In genomic region chr17:44326867-44327444, GRCh38 we compare ENCODE assay signal across 9 cellular contexts. TPM values are rescaled to one million over a fixed set of nuclear protein-coding genes. Genes with fewer than 3 reads are reported as not detected.
DNase-seq lines count a peak whose midpoint lies in the region; ATAC-seq and TF ChIP-seq lines count a peak whose summit lies in the region.
"Had no signal": no experiment of that assay in that cellular context is flagged by ENCODE, and none has a peak within 500 bp of the region (broad histone marks: within the 10 kb centered on the region; RNA-seq: fewer than 3 reads in every experiment).

No MANE protein-coding gene starts in this region.

- DNase-seq in 8988T (peak; percentile 79), NCI-H460 (ENCODE audit: extremely low read depth, low read depth) (peak; percentile 96)
- peak; percentile 78 for DNase-seq in activated CD4-positive, CD25-positive, alpha-beta regulatory T cell treated with anti-CD3 and anti-CD28 coated beads, Interleukin-2, amount 50 U/mL, for 72 hours
- peak; percentile 80 to 93 for DNase-seq in central memory CD8-positive, alpha-beta T cell (ENCODE audit: low spot score in 2 of 2)
- peak; percentile 84 to 86 for DNase-seq in stimulated activated CD4-positive, alpha-beta T cell treated with anti-CD3 and anti-CD28 coated beads, Interleukin-1b, Interleukin-23, amount 100 ng/mL, for 4 hours (ENCODE audit: low read depth in 2 of 2)

- peak; percentile 51 for TF ChIP-seq POLR2A in GM18526 (IDR thresholded peaks at IDR 0.05; ENCODE audit: extremely low read depth, insufficient read length)

- H3K4me3 Mint-ChIP-seq in central memory CD8-positive, alpha-beta T cell, result peak overlapping the region; percentile 87

- H3K27ac ChIP-seq in layer of hippocampus (ENCODE audit: low read depth, low read length), result peak overlapping the region; percentile 46
- H3K27ac ChIP-seq: C4-2B had no signal

- peak; percentile 46 for ATAC-seq in HG03342 (IDR thresholded peaks at IDR 0.05; ENCODE audit: unreplicated experiment)
- ATAC-seq in central memory CD8-positive, alpha-beta T cell (replicated peaks; ENCODE audit: extremely low read depth, poor library complexity, severe bottlenecking), result peak; percentile 81

- no peaks in the 10 kb centered on the region for H3K9me3 Mint-ChIP-seq in central memory CD8-positive, alpha-beta T cell

- H3K27me3 ChIP-seq in layer of hippocampus (ENCODE audit: control insufficient read depth, insufficient read depth, low read length), result no peaks in the 10 kb centered on the region

- no peaks in the 10 kb centered on the region for H3K27me3 Mint-ChIP-seq in central memory CD8-positive, alpha-beta T cell

- peaks cover 14% of the 10 kb centered on the region for H3K36me3 Mint-ChIP-seq in central memory CD8-positive, alpha-beta T cell (ENCODE audit: insufficient read depth)

- peak overlapping the region; percentile 89 for H3K27ac Mint-ChIP-seq in central memory CD8-positive, alpha-beta T cell (ENCODE audit: low read depth)

- H3K4me1 Mint-ChIP-seq in central memory CD8-positive, alpha-beta T cell, result peaks cover 22% of the 10 kb centered on the region

RNA-seq across cellular contexts. Expression of gene SLC25A39, which starts 2.3 kb away (rescaled TPM):
- total RNA-seq in NCI-H460 (2014; rRNA removed; shearing (Covaris generic)), result 116 and 127 TPM in 2 replicates
- 406 and 441 TPM in 2 replicates for polyA plus RNA-seq in NCI-H460 (2014; cell fraction: nucleus; rRNA removed)

RNA-seq across cellular contexts. Expression of gene GRN, which starts 18.1 kb away (rescaled TPM):
- 138 and 165 TPM in 2 replicates for total RNA-seq in NCI-H460 (2014; rRNA removed; shearing (Covaris generic))
- 171 and 195 TPM in 2 replicates for polyA plus RNA-seq in NCI-H460 (2014; cell fraction: nucleus; rRNA removed)

RNA-seq across cellular contexts. Expression of gene RUNDC3A, which starts 18.6 kb away (rescaled TPM):
- not detected in 2 replicates for total RNA-seq in NCI-H460 (2014; rRNA removed; shearing (Covaris generic))
- polyA plus RNA-seq in NCI-H460 (2014; cell fraction: nucleus; rRNA removed), result not detected in 2 replicates

RNA-seq across cellular contexts. Expression of gene FAM171A2, which starts 36.7 kb away (rescaled TPM):
- total RNA-seq in NCI-H460 (2014; rRNA removed; shearing (Covaris generic)), result 2.8 and 3.0 TPM in 2 replicates
- polyA plus RNA-seq in NCI-H460 (2014; cell fraction: nucleus; rRNA removed), result 4.6 and 6.0 TPM in 2 replicates

RNA-seq across cellular contexts. Expression of gene SLC4A1, which starts 59.0 kb away (rescaled TPM):
- total RNA-seq in NCI-H460 (2014; rRNA removed; shearing (Covaris generic)), result not detected in 2 replicates
- polyA plus RNA-seq in NCI-H460 (2014; cell fraction: nucleus; rRNA removed), result not detected in 2 replicates

Comparison
In these comparisons a context has a peak if more than half of its experiments do, and no peak if none do; other contexts are left out.
1. Peak in every context shown above with its lines: DNase-seq, ATAC-seq and H3K27ac ChIP-seq.